In genomic region chr1:150235436-150235851, GRCh38 we compare ENCODE assay signal across 8 cellular contexts. TPM values are rescaled to one million over a fixed set of nuclear protein-coding genes. Genes with fewer than 3 reads are reported as not detected.
DNase-seq lines count a peak whose midpoint lies in the region; ATAC-seq and TF ChIP-seq lines count a peak whose summit lies in the region.

No MANE protein-coding gene starts in this region.

- H3K9me2 ChIP-seq in HCT116 (ENCODE audit: insufficient read depth), result no peaks in the 10 kb centered on the region

- H3K36me3 Mint-ChIP-seq in activated T-cell treated with anti-CD3 and anti-CD28 coated beads, Interleukin-2, amount 50 U/mL, for 4 hours (ENCODE audit: insufficient read depth), result no peaks in the 10 kb centered on the region

- H3K27ac ChIP-seq in BLaER1 treated with 17β-estradiol and CSF1 and Interleukin-3, amounts not matched to agents 10 nM and 100 nM, result peak overlapping the region; percentile 94 to 100 (median 99)
- H3K27ac ChIP-seq in HCT116 (ENCODE audit: low read depth, low read length) (peak overlapping the region; percentile 92), right atrium auricular region (peak overlapping the region; percentile 95 to 96)

- CTCF ChIA-PET in HCT116 (lab: Charles Lee), result no interaction called here

- no peaks in the 10 kb centered on the region for H3K27me3 Mint-ChIP-seq in activated T-cell treated with anti-CD3 and anti-CD28 coated beads, Interleukin-2, amount 50 U/mL, for 4 hours (ENCODE audit: low read depth)

- TF ChIP-seq POLR2A in HCT116 (IDR thresholded peaks at IDR 0.05; ENCODE audit: borderline replicate concordance, extremely low read depth, insufficient read depth, insufficient read length), result no peak

- H3K9me3 Mint-ChIP-seq in activated T-cell treated with anti-CD3 and anti-CD28 coated beads, Interleukin-2, amount 50 U/mL, for 4 hours, result no peaks in the 10 kb centered on the region

- H4K20me1 ChIP-seq in BLaER1 treated with 17β-estradiol and CSF1 and Interleukin-3, amounts not matched to agents 10 nM and 100 nM, result peaks cover 0 to 25% (median 7%) of the 10 kb centered on the region in 11 experiments; a peak in 8 of 22 replicates
- H4K20me1 ChIP-seq in HCT116 (ENCODE audit: insufficient read depth), result no peaks in the 10 kb centered on the region

- no peak for DNase-seq in HCT116 (ENCODE audit: low read depth, low spot score)
- peak; percentile 27 for DNase-seq in activated T-cell treated with anti-CD3 and anti-CD28 coated beads, Interleukin-2, amount 50 U/mL, for 4 hours
- no peak for DNase-seq in right atrium auricular region (ENCODE audit: low spot score)
- DNase-seq in stimulated activated CD4-positive, alpha-beta T cell treated with anti-CD3 and anti-CD28 coated beads, Interleukin-4, amount 100 ng/mL, for 24 hours, result peak; percentile 24
- no peak for DNase-seq in iPS-NIHi7 (ENCODE audit: extremely low spot score)
- DNase-seq in NCI-H2081 treated with DMSO at 0.1 percent for 48 hours (lab: John Stamatoyannopoulos, UW), result no peak

- no peaks in the 10 kb centered on the region for H3K9me3 ChIP-seq in BLaER1 treated with 17β-estradiol and CSF1 and Interleukin-3, amounts not matched to agents 10 nM and 100 nM (replicated peaks in 1 of 11)
- H3K9me3 ChIP-seq in HCT116 (ENCODE audit: control insufficient read depth in 1 of 2, insufficient read depth in 1 of 2, low read depth in 1 of 2, low read length in 2 of 2) (no peaks in the 10 kb centered on the region), right atrium auricular region (no peaks in the 10 kb centered on the region)

- H3K36me3 ChIP-seq in BLaER1 treated with 17β-estradiol and CSF1 and Interleukin-3, amounts not matched to agents 10 nM and 100 nM, result peaks cover 9 to 15% (median 14%) of the 10 kb centered on the region in 11 experiments; a peak in 18 of 22 replicates
- H3K36me3 ChIP-seq in HCT116 (ENCODE audit: control insufficient read depth in 1 of 2, insufficient read depth in 2 of 2, low read length in 2 of 2) (peaks cover 6 to 7% of the 10 kb centered on the region in 2 experiments; a peak in 1 of 4 replicates), right atrium auricular region (no peaks in the 10 kb centered on the region)

- peaks cover 23 to 33% (median 29%) of the 10 kb centered on the region in 10 experiments for H3K4me1 ChIP-seq in BLaER1 treated with 17β-estradiol and CSF1 and Interleukin-3, amounts not matched to agents 10 nM and 100 nM
- H3K4me1 ChIP-seq in HCT116 (ENCODE audit: control insufficient read depth in 1 of 2, insufficient read depth in 2 of 2, low read length in 2 of 2), result peaks cover 11 to 21% of the 10 kb centered on the region in 2 experiments; a peak in 3 of 4 replicates
- H3K4me1 ChIP-seq in right atrium auricular region, result peaks cover 0 to 16% of the 10 kb centered on the region in 2 donors

- peak overlapping the region; percentile 80 to 95 (median 87) for H3K4me2 ChIP-seq in BLaER1 treated with 17β-estradiol and CSF1 and Interleukin-3, amounts not matched to agents 10 nM and 100 nM
- H3K4me2 ChIP-seq in HCT116 (ENCODE audit: low read length), result peak overlapping the region; percentile 90

- no peaks in the 10 kb centered on the region for H3K27me3 ChIP-seq in BLaER1 treated with 17β-estradiol and CSF1 and Interleukin-3, amounts not matched to agents 10 nM and 100 nM
- H3K27me3 ChIP-seq in HCT116 (ENCODE audit: insufficient read depth, low read length) (no peaks in the 10 kb centered on the region), right atrium auricular region (no peaks in the 10 kb centered on the region)

- peak overlapping the region; percentile 97 to 100 (median 99) for H3K9ac ChIP-seq in BLaER1 treated with 17β-estradiol and CSF1 and Interleukin-3, amounts not matched to agents 10 nM and 100 nM
- H3K9ac ChIP-seq in HCT116 (ENCODE audit: low read length), result peak overlapping the region; percentile 94

- RAD21 ChIA-PET in HCT116 (lab: Charles Lee; ENCODE audit: low non-redundant PET in 1 of 2, low total read pairs in 2 of 2, uncharacterized antibody in 2 of 2, unreplicated experiment in 2 of 2), result no interaction called here

- BruUV-seq in HCT116 (replicated peaks; lab: Mats Ljungman, UMichigan), result TSS peak; percentile 87

- H2AFZ ChIP-seq in HCT116 (ENCODE audit: low read depth, low read length, poor library complexity, severe bottlenecking), result no peak overlapping the region

- peak overlapping the region; percentile 84 to 99 (median 98) for H3K4me3 ChIP-seq in BLaER1 treated with 17β-estradiol and CSF1 and Interleukin-3, amounts not matched to agents 10 nM and 100 nM
- H3K4me3 ChIP-seq in HCT116 (replicated peaks in 1 of 2; ENCODE audit: low read depth in 1 of 2, low read length in 2 of 2) (peak overlapping the region; percentile 94 to 99), right atrium auricular region (peak overlapping the region; percentile 84 to 88)

- H3K4me3 Mint-ChIP-seq in activated T-cell treated with anti-CD3 and anti-CD28 coated beads, Interleukin-2, amount 50 U/mL, for 4 hours, result no peak overlapping the region

- peaks cover 50% of the 10 kb centered on the region for H3K79me2 ChIP-seq in HCT116 (ENCODE audit: insufficient read depth, low read length)

- POLR2A ChIA-PET in HCT116 (lab: Charles Lee), result no interaction called here

- intact Hi-C loops in HCT116 (cut with micrococcal nuclease), result no loop called here

- peaks cover 19% of the 10 kb centered on the region for H3K4me1 Mint-ChIP-seq in activated T-cell treated with anti-CD3 and anti-CD28 coated beads, Interleukin-2, amount 50 U/mL, for 4 hours (ENCODE audit: low read depth)

- no peak for TF ChIP-seq RAD21 in HCT116 (IDR thresholded peaks at IDR 0.05; ENCODE audit: low read depth)

- TF ChIP-seq CTCF in HCT116 (IDR thresholded peaks at IDR 0.05 in 2 of 3, conservative IDR thresholded peaks at IDR 0.05 in 1 of 3; ENCODE audit: borderline replicate concordance in 1 of 3, insufficient read depth in 1 of 3, low read depth in 2 of 3, low read length in 2 of 3), result no peak; a peak in 1 of 6 replicates
- no peak for TF ChIP-seq CTCF in right atrium auricular region (IDR thresholded peaks at IDR 0.05)

- ATAC-seq in HCT116 (no peak), GM19328 (IDR thresholded peaks at IDR 0.05; ENCODE audit: unreplicated experiment) (no peak)
- ATAC-seq in activated T-cell treated with anti-CD3 and anti-CD28 coated beads, Interleukin-2, amount 50 U/mL, for 4 hours, result no peak

TF ChIP-seq in HCT116, 20 proteins besides CTCF, POLR2A, EP300 and RAD21:
- peak; percentile 16; the same call in 1 of the 2 replicates for TF ChIP-seq JUND (IDR thresholded peaks at IDR 0.05)
- TF ChIP-seq EZH2 (IDR thresholded peaks at IDR 0.05), result no peak

RNA-seq across cellular contexts. Expression of gene ANP32E, which starts 0.5 kb away (rescaled TPM):
- 95.1 TPM for total RNA-seq in HCT116 (2021; ENCODE audit: unreplicated experiment)
- polyA plus RNA-seq in HCT116 (2012), result 53.5 and 54.3 TPM in 2 replicates
- 100 to 1,000 TPM in 2 of 3 donors, 10 to 100 TPM in 1; 99.9 to 112 (median 101) TPM for total RNA-seq in activated T-cell treated with anti-CD3 and anti-CD28 coated beads, Interleukin-2, amount 50 U/mL, for 4 hours
- total RNA-seq in right atrium auricular region, result 10 to 100 TPM; 19.0 to 24.5 TPM

RNA-seq across cellular contexts. Expression of gene CA14, which starts 22.1 kb away (rescaled TPM):
- 0.39 TPM for total RNA-seq in HCT116 (2021; ENCODE audit: unreplicated experiment)
- 1.5 and 1.6 TPM in 2 replicates for polyA plus RNA-seq in HCT116 (2012)
- total RNA-seq in activated T-cell treated with anti-CD3 and anti-CD28 coated beads, Interleukin-2, amount 50 U/mL, for 4 hours, result not detected
- 1 to 10 TPM; 4.2 to 5.7 TPM for total RNA-seq in right atrium auricular region

RNA-seq across cellular contexts. Expression of gene APH1A, which starts 33.4 kb away (rescaled TPM):
- total RNA-seq in HCT116 (2021; ENCODE audit: unreplicated experiment), result 109 TPM
- 90.6 and 98.7 TPM in 2 replicates for polyA plus RNA-seq in HCT116 (2012)
- total RNA-seq in activated T-cell treated with anti-CD3 and anti-CD28 coated beads, Interleukin-2, amount 50 U/mL, for 4 hours, result 100 to 1,000 TPM; 121 to 124 (median 123) TPM
- total RNA-seq in right atrium auricular region, result 10 to 100 TPM; 60.6 to 64.9 TPM

RNA-seq across cellular contexts. Expression of gene C1orf54, which starts 37.1 kb away (rescaled TPM):
- total RNA-seq in HCT116 (2021; ENCODE audit: unreplicated experiment), result 1.5 TPM
- polyA plus RNA-seq in HCT116 (2012), result 1.4 and 2.1 TPM in 2 replicates
- under 1 TPM; 0.38 to 0.58 (median 0.40) TPM for total RNA-seq in activated T-cell treated with anti-CD3 and anti-CD28 coated beads, Interleukin-2, amount 50 U/mL, for 4 hours
- 10 to 100 TPM in 1 of 2 donors, 1 to 10 TPM in 1; 9.6 to 10.0 TPM for total RNA-seq in right atrium auricular region

RNA-seq across cellular contexts. Expression of gene CIART, which starts 46.9 kb away (rescaled TPM):
- 0.22 TPM for total RNA-seq in HCT116 (2021; ENCODE audit: unreplicated experiment)
- polyA plus RNA-seq in HCT116 (2012), result 0.30 and 0.31 TPM in 2 replicates
- 1 to 10 TPM; 2.0 to 2.3 (median 2.3) TPM for total RNA-seq in activated T-cell treated with anti-CD3 and anti-CD28 coated beads, Interleukin-2, amount 50 U/mL, for 4 hours
- total RNA-seq in right atrium auricular region, result 1 to 10 TPM; 4.0 to 4.2 TPM

Comparison
In these comparisons a context has a peak if more than half of its experiments do, and no peak if none do; other contexts are left out.
1. DNase-seq: peak in activated T-cell treated with anti-CD3 and anti-CD28 coated beads, Interleukin-2, amount 50 U/mL, for 4 hours (single experiment) and stimulated activated CD4-positive, alpha-beta T cell treated with anti-CD3 and anti-CD28 coated beads, Interleukin-4, amount 100 ng/mL, for 24 hours (single experiment); none in HCT116 (single experiment), right atrium auricular region (single experiment), iPS-NIHi7 (single experiment) and NCI-H2081 treated with DMSO at 0.1 percent for 48 hours (single experiment).
2. Peak in every context shown above with its lines, with median percentiles within 50 percentile points of each other: H3K27ac ChIP-seq and H3K4me3 ChIP-seq.